In genomic region chr7:50626286-50626685, GRCh38 we compare ENCODE assay signal across 17 cellular contexts.
DNase-seq lines count a peak whose midpoint lies in the region; ATAC-seq and TF ChIP-seq lines count a peak whose summit lies in the region.
"Had no signal": no experiment of that assay in that cellular context is flagged by ENCODE, and none has a peak within 500 bp of the region (broad histone marks: within the 10 kb centered on the region; RNA-seq: fewer than 3 reads in every experiment).

No MANE protein-coding gene starts in this region.

- no peaks in the 10 kb centered on the region for H3K27me3 ChIP-seq in cardiac muscle cell
- H3K27me3 ChIP-seq: BLaER1 had no signal

- H3K9me3 ChIP-seq in cardiac muscle cell (ENCODE audit: low read depth), result no peaks in the 10 kb centered on the region
- H3K9me3 ChIP-seq: BLaER1, Caco-2 had no signal

- DNase-seq in NCI-H1417 (lab: John Stamatoyannopoulos, UW) (peak in 2 of 3 experiments; percentile 6 to 11), NCI-H1417 treated with DMSO at 0.1 percent for 48 hours (lab: John Stamatoyannopoulos, UW) (no peak), cardiac muscle cell (ENCODE audit: low read depth in 1 of 2, low spot score in 1 of 2) (no peak), left cardiac atrium (no peak), left lobe of liver (ENCODE audit: low spot score) (peak; percentile 26), ureter (ENCODE audit: low spot score) (peak; percentile 24), NCI-H187 treated with DMSO at 0.1 percent for 48 hours (lab: John Stamatoyannopoulos, UW) (no peak), NCI-H446 (lab: John Stamatoyannopoulos, UW) (no peak)
- DNase-seq: AML-193; Caco-2; CD8-positive, alpha-beta memory T cell; DMS53; GF-D8; GOT3; H9 had no signal

- no peak overlapping the region for H3K4me3 ChIP-seq in cardiac muscle cell
- H3K4me3 ChIP-seq: BLaER1 had no signal

- TF ChIP-seq CTCF in cardiac muscle cell (IDR thresholded peaks at IDR 0.05; ENCODE audit: low read depth, low read length), result no peak

- intact Hi-C loops in left cardiac atrium (cut with DNase I), result no loop called here

- H3K4me1 ChIP-seq in cardiac muscle cell (ENCODE audit: low read depth), result peaks cover 83% of the 10 kb centered on the region
- H3K4me1 ChIP-seq: Caco-2 had no signal

- H3K27ac ChIP-seq in cardiac muscle cell, result peak overlapping the region; percentile 17
- H3K27ac ChIP-seq: 22Rv1, BLaER1 had no signal

- H3K36me3 ChIP-seq in cardiac muscle cell, result no peaks in the 10 kb centered on the region

- no peak for ATAC-seq in left cardiac atrium
- ATAC-seq in left lobe of liver, result no peak

Comparison
In these comparisons a context has a peak if more than half of its experiments do, and no peak if none do; other contexts are left out.
1. DNase-seq: peak in NCI-H1417 (2 of 3), left lobe of liver (single experiment) and ureter (single experiment); none in NCI-H1417 treated with DMSO at 0.1 percent for 48 hours (single experiment), cardiac muscle cell (0 of 2), left cardiac atrium (single experiment), NCI-H187 treated with DMSO at 0.1 percent for 48 hours (single experiment) and NCI-H446 (0 of 2).